In genomic region chr14:91270188-91270587, GRCh38 we compare ENCODE assay signal across 19 cellular contexts. TPM values are rescaled to one million over a fixed set of nuclear protein-coding genes. Genes with fewer than 3 reads are reported as not detected.
A peak's percentile ranks its signal among the peaks of the same experiment; 100 is the strongest.
DNase-seq lines count a peak whose midpoint lies in the region; ATAC-seq and TF ChIP-seq lines count a peak whose summit lies in the region.
"Had no signal": no experiment of that assay in that cellular context is flagged by ENCODE, and none has a peak within 500 bp of the region (broad histone marks: within the 10 kb centered on the region; RNA-seq: fewer than 3 reads in every experiment).

No MANE protein-coding gene starts in this region.

- CTCF ChIA-PET in activated naive CD4-positive, alpha-beta T cell treated with anti-CD3 and anti-CD28 coated beads, Interleukin-2, amount 10 ng/mL, durations not matched to agents 7 days and 5 days (lab: Charles Lee), result no interaction called here
- CTCF ChIA-PET in RWPE1 (lab: Yijun Ruan, JAX), result interaction anchor here (0.7 kb wide), 1 partner anchor 11 kb away, joined by 3 read pairs; no protein-coding TSS in a partner anchor

- TF ChIP-seq CTCF in RWPE1 (conservative IDR thresholded peaks at IDR 0.05; ENCODE audit: low read depth), result no peak
- no peak for TF ChIP-seq CTCF in omental fat pad (IDR thresholded peaks at IDR 0.05)

- no peak for DNase-seq in activated naive CD4-positive, alpha-beta T cell treated with anti-CD3 and anti-CD28 coated beads, Interleukin-2, amount 10 ng/mL, durations not matched to agents 7 days and 5 days
- no peak for DNase-seq in activated naive CD4-positive, alpha-beta T cell treated with Interleukin-2 at 50 U/mL for 16 hours
- no peak for DNase-seq in RWPE1 (ENCODE audit: low spot score)
- DNase-seq in central memory CD8-positive, alpha-beta T cell (ENCODE audit: low spot score in 2 of 2), result no peak
- DNase-seq in stimulated activated effector memory CD8-positive, alpha-beta T cell treated with anti-CD3 and anti-CD28 coated beads, Interleukin-12 subunit alpha, Interleukin-12 subunit beta, amount 100 ng/mL, for 72 hours (ENCODE audit: low spot score in 2 of 2), result no peak
- DNase-seq in NCI-H2081 (lab: John Stamatoyannopoulos, UW), result no peak
- no peak for DNase-seq in omental fat pad (ENCODE audit: low spot score)
- DNase-seq in Right ventricle myocardium inferior (ENCODE audit: missing footprints), result no peak
- DNase-seq: BE2C, DMS 273 treated with DMSO at 0.1 percent for 48 hours, DMS79 treated with DMSO at 0.1 percent for 48 hours, KBM-7, MM.1S, NCI-H1048, NCI-H1417 treated with DMSO at 0.1 percent for 48 hours, NCI-H1930, NCI-H2227 treated with DMSO at 0.1 percent for 48 hours, NCI-H510A, NCI-H748 treated with DMSO at 0.1 percent for 48 hours had no signal

- peak overlapping the region; percentile 59 for H3K27ac ChIP-seq in RWPE1

- peak overlapping the region; percentile 19 for H3K27ac Mint-ChIP-seq in activated naive CD4-positive, alpha-beta T cell treated with anti-CD3 and anti-CD28 coated beads, Interleukin-2, amount 10 ng/mL, durations not matched to agents 7 days and 5 days
- peak overlapping the region; percentile 82 for H3K27ac Mint-ChIP-seq in central memory CD8-positive, alpha-beta T cell (ENCODE audit: low read depth)
- peak overlapping the region; percentile 87 for H3K27ac Mint-ChIP-seq in stimulated activated effector memory CD8-positive, alpha-beta T cell treated with anti-CD3 and anti-CD28 coated beads, Interleukin-12 subunit alpha, Interleukin-12 subunit beta, amount 100 ng/mL, for 72 hours

- no peaks in the 10 kb centered on the region for H3K9me3 Mint-ChIP-seq in activated naive CD4-positive, alpha-beta T cell treated with anti-CD3 and anti-CD28 coated beads, Interleukin-2, amount 10 ng/mL, durations not matched to agents 7 days and 5 days
- H3K9me3 Mint-ChIP-seq in central memory CD8-positive, alpha-beta T cell, result no peaks in the 10 kb centered on the region
- H3K9me3 Mint-ChIP-seq in stimulated activated effector memory CD8-positive, alpha-beta T cell treated with anti-CD3 and anti-CD28 coated beads, Interleukin-12 subunit alpha, Interleukin-12 subunit beta, amount 100 ng/mL, for 72 hours, result no peaks in the 10 kb centered on the region

- POLR2A ChIA-PET in RWPE1 (lab: Yijun Ruan, JAX; ENCODE audit: low non-redundant PET), result no interaction called here

- ATAC-seq in central memory CD8-positive, alpha-beta T cell (replicated peaks; ENCODE audit: extremely low read depth, poor library complexity, severe bottlenecking), result no peak
- ATAC-seq in stimulated activated effector memory CD8-positive, alpha-beta T cell treated with anti-CD3 and anti-CD28 coated beads, Interleukin-12 subunit alpha, Interleukin-12 subunit beta, amount 100 ng/mL, for 72 hours, result no peak
- no peak for ATAC-seq in omental fat pad (ENCODE audit: low FRiP score)
- no peak for ATAC-seq in Right ventricle myocardium inferior

- H3K4me3 Mint-ChIP-seq in activated naive CD4-positive, alpha-beta T cell treated with anti-CD3 and anti-CD28 coated beads, Interleukin-2, amount 10 ng/mL, durations not matched to agents 7 days and 5 days, result no peak overlapping the region
- no peak overlapping the region for H3K4me3 Mint-ChIP-seq in central memory CD8-positive, alpha-beta T cell
- H3K4me3 Mint-ChIP-seq in stimulated activated effector memory CD8-positive, alpha-beta T cell treated with anti-CD3 and anti-CD28 coated beads, Interleukin-12 subunit alpha, Interleukin-12 subunit beta, amount 100 ng/mL, for 72 hours, result no peak overlapping the region

- intact Hi-C loops in Right ventricle myocardium inferior (cut with DNase I), result no loop called here

- H3K27me3 Mint-ChIP-seq in activated naive CD4-positive, alpha-beta T cell treated with anti-CD3 and anti-CD28 coated beads, Interleukin-2, amount 10 ng/mL, durations not matched to agents 7 days and 5 days, result peaks cover 3% of the 10 kb centered on the region
- H3K27me3 Mint-ChIP-seq in central memory CD8-positive, alpha-beta T cell, result no peaks in the 10 kb centered on the region

- H3K36me3 Mint-ChIP-seq in activated naive CD4-positive, alpha-beta T cell treated with anti-CD3 and anti-CD28 coated beads, Interleukin-2, amount 10 ng/mL, durations not matched to agents 7 days and 5 days, result peaks cover 41% of the 10 kb centered on the region
- peaks cover 57% of the 10 kb centered on the region for H3K36me3 Mint-ChIP-seq in central memory CD8-positive, alpha-beta T cell (ENCODE audit: insufficient read depth)
- peaks cover 89% of the 10 kb centered on the region for H3K36me3 Mint-ChIP-seq in stimulated activated effector memory CD8-positive, alpha-beta T cell treated with anti-CD3 and anti-CD28 coated beads, Interleukin-12 subunit alpha, Interleukin-12 subunit beta, amount 100 ng/mL, for 72 hours

- H3K4me1 Mint-ChIP-seq in activated naive CD4-positive, alpha-beta T cell treated with anti-CD3 and anti-CD28 coated beads, Interleukin-2, amount 10 ng/mL, durations not matched to agents 7 days and 5 days, result peaks cover 23% of the 10 kb centered on the region
- peaks cover 38% of the 10 kb centered on the region for H3K4me1 Mint-ChIP-seq in central memory CD8-positive, alpha-beta T cell
- H3K4me1 Mint-ChIP-seq in stimulated activated effector memory CD8-positive, alpha-beta T cell treated with anti-CD3 and anti-CD28 coated beads, Interleukin-12 subunit alpha, Interleukin-12 subunit beta, amount 100 ng/mL, for 72 hours, result peaks cover 36% of the 10 kb centered on the region

RNA-seq across cellular contexts. Expression of gene GPR68, which starts 25.7 kb away (rescaled TPM):
- total RNA-seq in omental fat pad, result under 1 TPM in 3 of 4 donors, not detected in 1; 0.19 to 0.36 (median 0.19) TPM
- total RNA-seq in Right ventricle myocardium inferior, result 0.16 TPM

Comparison
In these comparisons a context has a peak if more than half of its experiments do, and no peak if none do; other contexts are left out.
1. H3K27ac Mint-ChIP-seq: peak in every context shown above with its lines; median percentile 87 in stimulated activated effector memory CD8-positive, alpha-beta T cell treated with anti-CD3 and anti-CD28 coated beads, Interleukin-12 subunit alpha, Interleukin-12 subunit beta, amount 100 ng/mL, for 72 hours; 82 in central memory CD8-positive, alpha-beta T cell; 19 in activated naive CD4-positive, alpha-beta T cell treated with anti-CD3 and anti-CD28 coated beads, Interleukin-2, amount 10 ng/mL, durations not matched to agents 7 days and 5 days.